In genomic region chr3:129183569-129184395, GRCh38 we compare ENCODE assay signal across 1 cellular context.
TF ChIP-seq lines count a peak whose summit lies in the region.

CNBP (minus strand) TSS chr3:129183896; CDS start chr3:129171757, 12,139 bp downstream.

TF ChIP-seq in HepG2, 621 proteins besides CTCF, POLR2A, EP300 and RAD21 (continued from another document and continues in another):
- TF ChIP-seq ZNF12 (CRISPR knock-in tag; IDR thresholded peaks at IDR 0.05): no peak
- no peak for TF ChIP-seq ZNF652 (CRISPR knock-in tag; IDR thresholded peaks at IDR 0.05; ENCODE audit: borderline replicate concordance, low read depth)
- TF ChIP-seq GMEB1 (CRISPR knock-in tag; IDR thresholded peaks at IDR 0.05; ENCODE audit: borderline replicate concordance): peak; percentile 96
- TF ChIP-seq, protein P1, sequence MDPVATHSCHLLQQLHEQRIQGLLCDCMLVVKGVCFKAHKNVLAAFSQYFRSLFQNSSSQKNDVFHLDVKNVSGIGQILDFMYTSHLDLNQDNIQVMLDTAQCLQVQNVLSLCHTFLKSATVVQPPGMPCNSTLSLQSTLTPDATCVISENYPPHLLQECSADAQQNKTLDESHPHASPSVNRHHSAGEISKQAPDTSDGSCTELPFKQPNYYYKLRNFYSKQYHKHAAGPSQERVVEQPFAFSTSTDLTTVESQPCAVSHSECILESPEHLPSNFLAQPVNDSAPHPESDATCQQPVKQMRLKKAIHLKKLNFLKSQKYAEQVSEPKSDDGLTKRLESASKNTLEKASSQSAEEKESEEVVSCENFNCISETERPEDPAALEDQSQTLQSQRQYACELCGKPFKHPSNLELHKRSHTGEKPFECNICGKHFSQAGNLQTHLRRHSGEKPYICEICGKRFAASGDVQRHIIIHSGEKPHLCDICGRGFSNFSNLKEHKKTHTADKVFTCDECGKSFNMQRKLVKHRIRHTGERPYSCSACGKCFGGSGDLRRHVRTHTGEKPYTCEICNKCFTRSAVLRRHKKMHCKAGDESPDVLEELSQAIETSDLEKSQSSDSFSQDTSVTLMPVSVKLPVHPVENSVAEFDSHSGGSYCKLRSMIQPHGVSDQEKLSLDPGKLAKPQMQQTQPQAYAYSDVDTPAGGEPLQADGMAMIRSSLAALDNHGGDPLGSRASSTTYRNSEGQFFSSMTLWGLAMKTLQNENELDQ (CRISPR knock-in tag; IDR thresholded peaks at IDR 0.05; ENCODE audit: borderline replicate concordance): 0 out of 2 replicates have a peak, but pooled peaks have one; percentile 1
- TF ChIP-seq CERS6 (CRISPR knock-in tag; IDR thresholded peaks at IDR 0.05): 0 out of 2 replicates have a peak, but pooled peaks have one; percentile 11
- no peak for TF ChIP-seq ZNF484 (CRISPR knock-in tag; IDR thresholded peaks at IDR 0.05; ENCODE audit: borderline replicate concordance, low read depth)
- peak; percentile 42; the same call in 1 of the 2 replicates for TF ChIP-seq TIGD3 (CRISPR knock-in tag; IDR thresholded peaks at IDR 0.05; ENCODE audit: borderline replicate concordance)
- peak; percentile 87; the same call in 1 of the 2 replicates for TF ChIP-seq ZNF337 (CRISPR knock-in tag; IDR thresholded peaks at IDR 0.05; ENCODE audit: borderline replicate concordance, low read depth)
- TF ChIP-seq, protein P2, sequence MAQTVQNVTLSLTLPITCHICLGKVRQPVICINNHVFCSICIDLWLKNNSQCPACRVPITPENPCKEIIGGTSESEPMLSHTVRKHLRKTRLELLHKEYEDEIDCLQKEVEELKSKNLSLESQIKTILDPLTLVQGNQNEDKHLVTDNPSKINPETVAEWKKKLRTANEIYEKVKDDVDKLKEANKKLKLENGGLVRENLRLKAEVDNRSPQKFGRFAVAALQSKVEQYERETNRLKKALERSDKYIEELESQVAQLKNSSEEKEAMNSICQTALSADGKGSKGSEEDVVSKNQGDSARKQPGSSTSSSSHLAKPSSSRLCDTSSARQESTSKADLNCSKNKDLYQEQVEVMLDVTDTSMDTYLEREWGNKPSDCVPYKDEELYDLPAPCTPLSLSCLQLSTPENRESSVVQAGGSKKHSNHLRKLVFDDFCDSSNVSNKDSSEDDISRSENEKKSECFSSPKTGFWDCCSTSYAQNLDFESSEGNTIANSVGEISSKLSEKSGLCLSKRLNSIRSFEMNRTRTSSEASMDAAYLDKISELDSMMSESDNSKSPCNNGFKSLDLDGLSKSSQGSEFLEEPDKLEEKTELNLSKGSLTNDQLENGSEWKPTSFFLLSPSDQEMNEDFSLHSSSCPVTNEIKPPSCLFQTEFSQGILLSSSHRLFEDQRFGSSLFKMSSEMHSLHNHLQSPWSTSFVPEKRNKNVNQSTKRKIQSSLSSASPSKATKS (CRISPR knock-in tag; IDR thresholded peaks at IDR 0.05): 0 out of 2 replicates have a peak, but pooled peaks have one; percentile 21
- 0 out of 2 replicates have a peak, but pooled peaks have one; percentile 82 for TF ChIP-seq ZNF737 (CRISPR knock-in tag; IDR thresholded peaks at IDR 0.05; ENCODE audit: borderline replicate concordance)
- TF ChIP-seq NFYC (CRISPR knock-in tag; IDR thresholded peaks at IDR 0.05): peak; percentile 87
- TF ChIP-seq CSRNP2 (CRISPR knock-in tag; conservative IDR thresholded peaks at IDR 0.05; ENCODE audit: low read depth): no peak
- TF ChIP-seq ZBTB38 (CRISPR knock-in tag; IDR thresholded peaks at IDR 0.05): peak; percentile 76
- TF ChIP-seq, protein P3, sequence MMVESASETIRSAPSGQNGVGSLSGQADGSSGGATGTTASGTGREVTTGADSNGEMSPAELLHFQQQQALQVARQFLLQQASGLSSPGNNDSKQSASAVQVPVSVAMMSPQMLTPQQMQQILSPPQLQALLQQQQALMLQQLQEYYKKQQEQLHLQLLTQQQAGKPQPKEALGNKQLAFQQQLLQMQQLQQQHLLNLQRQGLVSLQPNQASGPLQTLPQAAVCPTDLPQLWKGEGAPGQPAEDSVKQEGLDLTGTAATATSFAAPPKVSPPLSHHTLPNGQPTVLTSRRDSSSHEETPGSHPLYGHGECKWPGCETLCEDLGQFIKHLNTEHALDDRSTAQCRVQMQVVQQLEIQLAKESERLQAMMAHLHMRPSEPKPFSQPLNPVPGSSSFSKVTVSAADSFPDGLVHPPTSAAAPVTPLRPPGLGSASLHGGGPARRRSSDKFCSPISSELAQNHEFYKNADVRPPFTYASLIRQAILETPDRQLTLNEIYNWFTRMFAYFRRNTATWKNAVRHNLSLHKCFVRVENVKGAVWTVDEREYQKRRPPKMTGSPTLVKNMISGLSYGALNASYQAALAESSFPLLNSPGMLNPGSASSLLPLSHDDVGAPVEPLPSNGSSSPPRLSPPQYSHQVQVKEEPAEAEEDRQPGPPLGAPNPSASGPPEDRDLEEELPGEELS (CRISPR knock-in tag; IDR thresholded peaks at IDR 0.05): 0 out of 2 replicates have a peak, but pooled peaks have one; percentile 10
- TF ChIP-seq ZNF598 (CRISPR knock-in tag; IDR thresholded peaks at IDR 0.05; ENCODE audit: borderline replicate concordance): peak; percentile 92; the same call in 1 of the 2 replicates
- no peak for TF ChIP-seq ZKSCAN5 (CRISPR knock-in tag; IDR thresholded peaks at IDR 0.05)
- TF ChIP-seq ZNF879 (CRISPR knock-in tag; IDR thresholded peaks at IDR 0.05): 0 out of 2 replicates have a peak, but pooled peaks have one; percentile 16
- TF ChIP-seq ZNF335 (CRISPR knock-in tag; IDR thresholded peaks at IDR 0.05): peak; percentile 93; the same call in 1 of the 2 replicates
- TF ChIP-seq ZNF605 (CRISPR knock-in tag; IDR thresholded peaks at IDR 0.05): peak; percentile 85
- TF ChIP-seq, protein P4, sequence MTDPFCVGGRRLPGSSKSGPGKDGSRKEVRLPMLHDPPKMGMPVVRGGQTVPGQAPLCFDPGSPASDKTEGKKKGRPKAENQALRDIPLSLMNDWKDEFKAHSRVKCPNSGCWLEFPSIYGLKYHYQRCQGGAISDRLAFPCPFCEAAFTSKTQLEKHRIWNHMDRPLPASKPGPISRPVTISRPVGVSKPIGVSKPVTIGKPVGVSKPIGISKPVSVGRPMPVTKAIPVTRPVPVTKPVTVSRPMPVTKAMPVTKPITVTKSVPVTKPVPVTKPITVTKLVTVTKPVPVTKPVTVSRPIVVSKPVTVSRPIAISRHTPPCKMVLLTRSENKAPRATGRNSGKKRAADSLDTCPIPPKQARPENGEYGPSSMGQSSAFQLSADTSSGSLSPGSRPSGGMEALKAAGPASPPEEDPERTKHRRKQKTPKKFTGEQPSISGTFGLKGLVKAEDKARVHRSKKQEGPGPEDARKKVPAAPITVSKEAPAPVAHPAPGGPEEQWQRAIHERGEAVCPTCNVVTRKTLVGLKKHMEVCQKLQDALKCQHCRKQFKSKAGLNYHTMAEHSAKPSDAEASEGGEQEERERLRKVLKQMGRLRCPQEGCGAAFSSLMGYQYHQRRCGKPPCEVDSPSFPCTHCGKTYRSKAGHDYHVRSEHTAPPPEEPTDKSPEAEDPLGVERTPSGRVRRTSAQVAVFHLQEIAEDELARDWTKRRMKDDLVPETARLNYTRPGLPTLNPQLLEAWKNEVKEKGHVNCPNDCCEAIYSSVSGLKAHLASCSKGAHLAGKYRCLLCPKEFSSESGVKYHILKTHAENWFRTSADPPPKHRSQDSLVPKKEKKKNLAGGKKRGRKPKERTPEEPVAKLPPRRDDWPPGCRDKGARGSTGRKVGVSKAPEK (CRISPR knock-in tag; IDR thresholded peaks at IDR 0.05; ENCODE audit: borderline replicate concordance): no peak; the same call in 1 of the 2 replicates
- TF ChIP-seq THAP9 (CRISPR knock-in tag; IDR thresholded peaks at IDR 0.05; ENCODE audit: borderline replicate concordance): peak; percentile 77; the same call in 1 of the 2 replicates
- TF ChIP-seq SCMH1 (CRISPR knock-in tag; IDR thresholded peaks at IDR 0.05; ENCODE audit: borderline replicate concordance): no peak
- peak; percentile 44 for TF ChIP-seq FOSL2 (CRISPR knock-in tag; IDR thresholded peaks at IDR 0.05)
- peak; percentile 51; the same call in 1 of the 2 replicates for TF ChIP-seq ZMYM4 (CRISPR knock-in tag; IDR thresholded peaks at IDR 0.05)
- 0 out of 2 replicates have a peak, but pooled peaks have one; percentile 22 for TF ChIP-seq ZNF331 (CRISPR knock-in tag; IDR thresholded peaks at IDR 0.05)
- 0 out of 2 replicates have a peak, but pooled peaks have one; percentile 12 for TF ChIP-seq ZNF570 (CRISPR knock-in tag; IDR thresholded peaks at IDR 0.05; ENCODE audit: borderline replicate concordance)
- TF ChIP-seq MLLT10 (CRISPR knock-in tag; IDR thresholded peaks at IDR 0.05): no peak
- peak; percentile 47 for TF ChIP-seq ZNF552 (CRISPR knock-in tag; IDR thresholded peaks at IDR 0.05; ENCODE audit: borderline replicate concordance)
- TF ChIP-seq ZNF563 (CRISPR knock-in tag; IDR thresholded peaks at IDR 0.05): peak; percentile 91
- peak; percentile 56; the same call in 1 of the 2 replicates for TF ChIP-seq TEAD2 (CRISPR knock-in tag; IDR thresholded peaks at IDR 0.05)
- TF ChIP-seq ZNF546 (CRISPR knock-in tag; conservative IDR thresholded peaks at IDR 0.05): peak; percentile 98
- TF ChIP-seq ZNF776 (CRISPR knock-in tag; IDR thresholded peaks at IDR 0.05): peak; percentile 96
- TF ChIP-seq CC2D1A (CRISPR knock-in tag; IDR thresholded peaks at IDR 0.05): no peak; the same call in 1 of the 2 replicates
- TF ChIP-seq BRCA1 (CRISPR knock-in tag; IDR thresholded peaks at IDR 0.05): peak; percentile 28; the same call in 1 of the 2 replicates
- TF ChIP-seq RXRB (CRISPR knock-in tag; IDR thresholded peaks at IDR 0.05; ENCODE audit: borderline replicate concordance): peak; percentile 42; the same call in 1 of the 2 replicates
- peak; percentile 77; the same call in 1 of the 2 replicates for TF ChIP-seq BRD4 (CRISPR knock-in tag; IDR thresholded peaks at IDR 0.05)
- TF ChIP-seq ZFP91 (CRISPR knock-in tag; IDR thresholded peaks at IDR 0.05; ENCODE audit: borderline replicate concordance): peak; percentile 96
- TF ChIP-seq ZNF766 (CRISPR knock-in tag; IDR thresholded peaks at IDR 0.05; ENCODE audit: borderline replicate concordance): peak; percentile 48; the same call in 1 of the 2 replicates
